ENCODE assay signal across 34 cellular contexts in genomic region chr9:38656896-38657295, GRCh38. TPM values are rescaled to one million over a fixed set of nuclear protein-coding genes. Genes with fewer than 3 reads are reported as not detected.
"Had no signal": no experiment of that assay in that cellular context is flagged by ENCODE, and none has a peak within 500 bp of the region (broad histone marks: within the 10 kb centered on the region; RNA-seq: fewer than 3 reads in every experiment).

No MANE protein-coding gene starts in this region.

- H3K27ac ChIP-seq: KMS-11 had no signal

- H3K9me3 ChIP-seq: MG63 had no signal

- H3K36me3 ChIP-seq: MG63 had no signal

- DNase-seq: Karpas-422, Kasumi-1, MG63, MM.1S, MV-4-11, NCI-H1048, NCI-H1092, NCI-H1092 treated with DMSO at 0.1 percent for 48 hours, NCI-H1105, NCI-H1105 treated with DMSO at 0.1 percent for 48 hours, NCI-H1417 treated with DMSO at 0.1 percent for 48 hours, NCI-H1436, NCI-H1436 treated with DMSO at 0.1 percent for 48 hours, NCI-H146, NCI-H1694, NCI-H1694 treated with DMSO at 0.1 percent for 48 hours, NCI-H187, NCI-H187 treated with DMSO at 0.1 percent for 48 hours, NCI-H1930, NCI-H2029, NCI-H2029 treated with DMSO at 0.1 percent for 48 hours, NCI-H2081, NCI-H2081 treated with DMSO at 0.1 percent for 48 hours, NCI-H2107, NCI-H2171, NCI-H2171 treated with DMSO at 0.1 percent for 48 hours, NCI-H2227 treated with DMSO at 0.1 percent for 48 hours, NCI-H226, NCI-H345, NCI-H446, NCI-H446 treated with DMSO at 0.1 percent for 48 hours, NCI-H510A had no signal

- H3K4me3 ChIP-seq: MG63 had no signal

RNA-seq across cellular contexts. Expression of gene ANKRD18A, which starts 36.5 kb away (rescaled TPM):
- total RNA-seq: M059J had no signal
